ENCODE assay signal across 23 cellular contexts in the genomic region with DNA sequence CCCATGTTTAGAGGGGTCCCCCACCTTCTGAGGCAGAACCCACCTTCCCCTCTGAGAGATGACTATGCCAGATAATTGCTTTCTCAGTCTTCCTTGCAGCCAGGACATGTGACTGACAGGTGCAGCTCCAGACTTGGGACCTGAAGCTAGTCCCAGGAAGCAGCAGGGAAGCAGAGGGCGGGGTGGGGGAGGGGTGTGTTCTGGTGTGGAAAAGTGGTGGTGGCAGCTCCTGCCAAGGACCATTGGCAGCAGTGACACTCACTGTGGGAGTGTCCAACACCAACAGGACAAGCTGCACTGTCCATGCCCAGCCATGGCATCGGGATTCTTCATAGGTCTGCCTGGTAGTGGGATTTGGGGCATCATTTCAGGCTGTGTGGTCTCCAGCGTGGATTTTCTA. TPM values are rescaled to one million over a fixed set of nuclear protein-coding genes. Genes with fewer than 3 reads are reported as not detected.
A peak's percentile ranks its signal among the peaks of the same experiment; 100 is the strongest.
DNase-seq lines count a peak whose midpoint lies in the region; ATAC-seq and TF ChIP-seq lines count a peak whose summit lies in the region.
"Had no signal": no experiment of that assay in that cellular context is flagged by ENCODE, and none has a peak within 500 bp of the region (broad histone marks: within the 10 kb centered on the region; RNA-seq: fewer than 3 reads in every experiment).

No MANE protein-coding gene starts in this region.

- TF ChIP-seq CTCF in right atrium auricular region (IDR thresholded peaks at IDR 0.05) (no peak), gastrocnemius medialis (IDR thresholded peaks at IDR 0.05 in 4 of 5, conservative IDR thresholded peaks at IDR 0.05 in 1 of 5) (no peak)

- intact Hi-C loops in left cardiac atrium (cut with DNase I) (no loop called here), gastrocnemius medialis (cut with DNase I; ENCODE audit: low total_unique reads) (no loop called here)

- peaks cover 0 to 21% of the 10 kb centered on the region in 2 donors for H3K4me1 ChIP-seq in right atrium auricular region
- peaks cover 11% of the 10 kb centered on the region in 2 donors for H3K4me1 ChIP-seq in gastrocnemius medialis

- in situ Hi-C loops in G401 (cut with HindIII; ENCODE audit: low sequenced_read_pairs) (no loop called here), gastrocnemius medialis (cut with MboI; ENCODE audit: low sequenced_read_pairs in 4 of 4) (no loop called here)

- DNase-seq in left cardiac atrium: no peak
- DNase-seq in right atrium auricular region (ENCODE audit: low spot score): no peak
- peak; percentile 97 for DNase-seq in G401 (ENCODE audit: low spot score)
- peak; percentile 37 to 89 for DNase-seq in cerebellar nuclear complex (lab: John Stamatoyannopoulos, UW)
- DNase-seq in gastrocnemius medialis: peak; percentile 61 to 66
- no peak for DNase-seq in central memory CD4-positive, alpha-beta T cell
- DNase-seq: ACHN; AML-193; Calu3; CD4-positive, CD25-positive, alpha-beta regulatory T cell; DMS79; GDM1; HFFc6; NCI-H146; NCI-H446 treated with DMSO at 0.1 percent for 48 hours; NCI-H748 treated with DMSO at 0.1 percent for 48 hours had no signal

- H3K27ac ChIP-seq in right atrium auricular region: no peak overlapping the region
- peak overlapping the region in 1 of 4 donors; percentile 58 for H3K27ac ChIP-seq in gastrocnemius medialis
- H3K27ac ChIP-seq: KMS-11, SK-N-MC had no signal

- TF ChIP-seq POLR2A in gastrocnemius medialis (IDR thresholded peaks at IDR 0.05): no peak

- H3K36me3 ChIP-seq in right atrium auricular region (no peaks in the 10 kb centered on the region), gastrocnemius medialis (no peaks in the 10 kb centered on the region)

- H3K27me3 ChIP-seq in right atrium auricular region (peaks cover 7 to 20% of the 10 kb centered on the region in 2 donors), gastrocnemius medialis (peaks cover 15 to 21% (median 17%) of the 10 kb centered on the region in 3 donors)

- no peak overlapping the region for H3K4me3 ChIP-seq in right atrium auricular region
- no peak overlapping the region for H3K4me3 ChIP-seq in gastrocnemius medialis
- H3K4me3 ChIP-seq: SK-N-MC had no signal

- no peaks in the 10 kb centered on the region for H3K9me3 ChIP-seq in right atrium auricular region
- no peaks in the 10 kb centered on the region for H3K9me3 ChIP-seq in gastrocnemius medialis

- ATAC-seq in left cardiac atrium: peak; percentile 30 to 51
- peak; percentile 56 to 72 for ATAC-seq in gastrocnemius medialis
- ATAC-seq in activated CD4-positive, CD25-positive, alpha-beta regulatory T cell treated with anti-CD3 and anti-CD28 coated beads, Interleukin-2, amount 50 U/mL, for 24 hours: no peak
- ATAC-seq: Panc1 had no signal

RNA-seq across cellular contexts. Expression of gene EIF4E1B, which starts 2.3 kb away (rescaled TPM):
- total RNA-seq in left cardiac atrium (not detected), right atrium auricular region (not detected), gastrocnemius medialis (not detected)
- total RNA-seq in G401 (2014; rRNA removed; shearing (Covaris generic)): not detected in 2 replicates
- total RNA-seq: Calu3; CD4-positive, CD25-positive, alpha-beta regulatory T cell; GM12878; H4; HFFc6; M059J had no signal

RNA-seq across cellular contexts. Expression of gene SNCB, which starts 2.4 kb away (rescaled TPM):
- total RNA-seq in left cardiac atrium (1 to 10 TPM in 1 of 2 donors, under 1 TPM in 1; 0.74 to 1.3 TPM), right atrium auricular region (under 1 TPM in 1 of 2 donors, not detected in 1; 0.67 TPM), gastrocnemius medialis (under 1 TPM in 1 of 4 donors, not detected in 3; 0.20 TPM)
- total RNA-seq in G401 (2014; rRNA removed; shearing (Covaris generic)): 0.49 and 1.7 TPM in 2 replicates
- total RNA-seq: Calu3; CD4-positive, CD25-positive, alpha-beta regulatory T cell; GM12878; HFFc6; M059J had no signal

RNA-seq across cellular contexts. Expression of gene TSPAN17, which starts 14.5 kb away (rescaled TPM):
- total RNA-seq in left cardiac atrium: 10 to 100 TPM; 21.2 to 25.6 TPM
- 10 to 100 TPM; 15.0 to 20.4 TPM for total RNA-seq in right atrium auricular region
- 91.3 and 96.3 TPM in 2 replicates for total RNA-seq in G401 (2014; rRNA removed; shearing (Covaris generic))
- 10 to 100 TPM; 13.3 to 35.7 (median 27.2) TPM for total RNA-seq in gastrocnemius medialis

RNA-seq across cellular contexts. Expression of gene GPRIN1, which starts 22.8 kb away (rescaled TPM):
- total RNA-seq in left cardiac atrium (under 1 TPM; 0.81 to 0.97 TPM), right atrium auricular region (under 1 TPM; 0.22 to 0.79 TPM), gastrocnemius medialis (under 1 TPM; 0.35 to 0.78 (median 0.47) TPM)
- total RNA-seq in G401 (2014; rRNA removed; shearing (Covaris generic)): 15.3 and 19.9 TPM in 2 replicates

Comparison
In these comparisons a context has a peak if more than half of its experiments do, and no peak if none do; other contexts are left out.
1. ATAC-seq: peak in left cardiac atrium (2 of 2) and gastrocnemius medialis (2 of 2); none in activated CD4-positive, CD25-positive, alpha-beta regulatory T cell treated with anti-CD3 and anti-CD28 coated beads, Interleukin-2, amount 50 U/mL, for 24 hours (0 of 2).
2. DNase-seq: peak in G401 (single experiment), cerebellar nuclear complex (2 of 2) and gastrocnemius medialis (2 of 2); none in left cardiac atrium (single experiment), right atrium auricular region (single experiment) and central memory CD4-positive, alpha-beta T cell (single experiment).